12 cellular contexts compared by ENCODE assay signal in the genomic region with DNA sequence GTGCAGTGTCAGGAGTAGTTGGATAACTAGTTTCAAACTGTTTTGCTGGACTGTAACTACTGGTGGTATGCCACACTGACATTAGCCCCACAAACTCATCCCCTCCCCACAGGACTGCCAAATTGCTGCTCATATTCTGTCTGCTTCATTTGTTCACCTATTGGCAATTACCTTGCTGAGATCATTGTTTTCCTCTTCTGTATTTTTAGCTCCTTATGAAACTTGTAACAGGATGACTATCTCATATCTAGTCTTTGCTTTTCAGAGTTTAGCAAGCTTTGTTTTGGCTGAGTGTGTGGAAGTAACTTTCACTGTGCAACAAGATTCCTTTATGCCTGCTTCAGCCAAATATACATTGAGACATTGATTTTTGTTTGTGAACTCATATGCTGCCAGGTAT.
A peak's percentile ranks its signal among the peaks of the same experiment; 100 is the strongest.
DNase-seq lines count a peak whose midpoint lies in the region; ATAC-seq and TF ChIP-seq lines count a peak whose summit lies in the region.
"Had no signal": no experiment of that assay in that cellular context is flagged by ENCODE, and none has a peak within 500 bp of the region (broad histone marks: within the 10 kb centered on the region; RNA-seq: fewer than 3 reads in every experiment).

No MANE protein-coding gene starts in this region.

- H3K36me3 Mint-ChIP-seq in CD8-positive, alpha-beta memory T cell: no peaks in the 10 kb centered on the region

- no peaks in the 10 kb centered on the region for H3K9me3 Mint-ChIP-seq in CD8-positive, alpha-beta memory T cell

- peaks cover 0 to 4% (median 0%) of the 10 kb centered on the region in 3 donors for H3K4me1 Mint-ChIP-seq in CD8-positive, alpha-beta memory T cell

- H2BK5ac ChIP-seq in mesenchymal stem cell (ENCODE audit: low read depth, low read length, poor library complexity, severe bottlenecking): no peak overlapping the region

- no peak overlapping the region for H2AFZ ChIP-seq in mesenchymal stem cell (ENCODE audit: low read depth, low read length)

- no peak overlapping the region for H2BK15ac ChIP-seq in mesenchymal stem cell (ENCODE audit: low read depth, poor library complexity, severe bottlenecking)

- CTCF ChIA-PET in CD8-positive, alpha-beta memory T cell (lab: Charles Lee): no interaction called here

- TF ChIP-seq CTCF in right atrium auricular region (IDR thresholded peaks at IDR 0.05): no peak
- TF ChIP-seq CTCF in WERI-Rb-1 (IDR thresholded peaks at IDR 0.05; ENCODE audit: low read depth, low read length): no peak

- ATAC-seq in Right ventricle myocardium inferior (no peak), aorta (ENCODE audit: low FRiP score) (no peak), HG03139 (IDR thresholded peaks at IDR 0.05; ENCODE audit: unreplicated experiment) (no peak)

- no peak overlapping the region for H4K91ac ChIP-seq in mesenchymal stem cell (ENCODE audit: low read length)

- H3K23ac ChIP-seq in mesenchymal stem cell (ENCODE audit: low read length in 2 of 2): no peak overlapping the region

- peaks cover 0 to 1% of the 10 kb centered on the region in 2 donors for H3K27me3 Mint-ChIP-seq in CD8-positive, alpha-beta memory T cell

- peak overlapping the region in 1 of 2 experiments; percentile 76 for H2BK12ac ChIP-seq in mesenchymal stem cell (ENCODE audit: low read length in 2 of 2)

- H3K4me3 ChIP-seq in right atrium auricular region: no peak overlapping the region
- H3K4me3 ChIP-seq in WERI-Rb-1 (ENCODE audit: low read depth, low read length): no peak overlapping the region
- H3K4me3 ChIP-seq in mesenchymal stem cell (ENCODE audit: insufficient read depth in 1 of 2, low read depth in 1 of 2, low read length in 2 of 2): peak overlapping the region in 1 of 2 experiments; percentile 2
- no peak overlapping the region for H3K4me3 ChIP-seq in aorta (ENCODE audit: low read length in 2 of 2)
- H3K4me3 ChIP-seq in CD8-positive, alpha-beta memory T cell (ENCODE audit: low read length): no peak overlapping the region

- no peak overlapping the region for H3K27ac Mint-ChIP-seq in CD8-positive, alpha-beta memory T cell

- H3K36me3 ChIP-seq in right atrium auricular region: no peaks in the 10 kb centered on the region
- H3K36me3 ChIP-seq in WERI-Rb-1: no peaks in the 10 kb centered on the region; the same call in 1 of the 2 replicates
- H3K36me3 ChIP-seq in mesenchymal stem cell (ENCODE audit: control insufficient read depth in 1 of 2, insufficient read depth in 2 of 2, low read depth in 1 of 2, low read length in 2 of 2): no peaks in the 10 kb centered on the region
- H3K36me3 ChIP-seq in aorta (ENCODE audit: control insufficient read depth in 1 of 2, insufficient read depth in 2 of 2, low read length in 1 of 2): no peaks in the 10 kb centered on the region
- H3K36me3 ChIP-seq in CD8-positive, alpha-beta memory T cell (ENCODE audit: insufficient read depth, low read length): no peaks in the 10 kb centered on the region

- no peak overlapping the region for H3K4me2 ChIP-seq in mesenchymal stem cell (ENCODE audit: low read length, poor library complexity, severe bottlenecking)

- intact Hi-C loops in Right ventricle myocardium inferior (cut with DNase I) (loop anchor here (5.0 to 10.0 kb wide), 2 partner anchors 107 to 265 kb away; partner anchors contain the start of gene SESN3), aorta (cut with DNase I) (loop anchor here (10.0 kb wide), 3 partner anchors 105 to 365 kb away; partner anchors contain the start of gene SESN3 (in 1 of the 2))

- H2BK120ac ChIP-seq in mesenchymal stem cell (ENCODE audit: low read depth, low read length): no peak overlapping the region

- H3K9me3 ChIP-seq in right atrium auricular region (no peaks in the 10 kb centered on the region), WERI-Rb-1 (ENCODE audit: severe bottlenecking) (no peaks in the 10 kb centered on the region), mesenchymal stem cell (ENCODE audit: control insufficient read depth, low read length) (no peaks in the 10 kb centered on the region), aorta (ENCODE audit: control insufficient read depth, low read length) (no peaks in the 10 kb centered on the region)
- H3K9me3 ChIP-seq in CD8-positive, alpha-beta memory T cell (ENCODE audit: low read length): no peaks in the 10 kb centered on the region

- peak overlapping the region; percentile 3 to 66 for H3K18ac ChIP-seq in mesenchymal stem cell (ENCODE audit: low read depth in 1 of 2, low read length in 2 of 2)

- POLR2A ChIA-PET in CD8-positive, alpha-beta memory T cell (lab: Charles Lee): no interaction called here

- H3K4me3 Mint-ChIP-seq in CD8-positive, alpha-beta memory T cell: no peak overlapping the region

- no peak overlapping the region for H4K8ac ChIP-seq in mesenchymal stem cell (ENCODE audit: low read length)

- no peaks in the 10 kb centered on the region for H3K27me3 ChIP-seq in right atrium auricular region
- no peaks in the 10 kb centered on the region for H3K27me3 ChIP-seq in WERI-Rb-1 (ENCODE audit: insufficient read depth, low read depth, severe bottlenecking)
- no peaks in the 10 kb centered on the region for H3K27me3 ChIP-seq in mesenchymal stem cell (ENCODE audit: control insufficient read depth in 1 of 2, insufficient read depth in 1 of 2, low read length in 2 of 2)
- no peaks in the 10 kb centered on the region for H3K27me3 ChIP-seq in aorta (ENCODE audit: control insufficient read depth in 1 of 2, insufficient read depth in 2 of 2, low read length in 1 of 2)
- H3K27me3 ChIP-seq in CD8-positive, alpha-beta memory T cell (ENCODE audit: insufficient read depth, low read length, poor library complexity, severe bottlenecking): no peaks in the 10 kb centered on the region

- no peak for DNase-seq in right atrium auricular region (ENCODE audit: low spot score)
- DNase-seq in Right ventricle myocardium inferior (ENCODE audit: missing footprints): no peak
- DNase-seq in WERI-Rb-1: no peak
- peak; percentile 28 for DNase-seq in mesenchymal stem cell
- DNase-seq in aorta: no peak
- DNase-seq in kidney tubule cell (ENCODE audit: low spot score): no peak
- DNase-seq in CD8-positive, alpha-beta memory T cell: no peak
- DNase-seq: activated naive CD4-positive, alpha-beta T cell treated with Interleukin-2 at 50 U/mL for 16 hours; Karpas-422; mammary epithelial cell had no signal

- no peaks in the 10 kb centered on the region for H3K79me1 ChIP-seq in mesenchymal stem cell (replicated peaks; ENCODE audit: low read length, poor library complexity, severe bottlenecking)

- H3K14ac ChIP-seq in mesenchymal stem cell (ENCODE audit: low read length in 2 of 2): peak overlapping the region in 1 of 2 experiments; percentile 68

- no peak overlapping the region for H2AK5ac ChIP-seq in mesenchymal stem cell (ENCODE audit: low read length, severe bottlenecking)

- H3K27ac ChIP-seq in right atrium auricular region: peak overlapping the region; percentile 67 to 72
- peak overlapping the region; percentile 90 for H3K27ac ChIP-seq in WERI-Rb-1
- peak overlapping the region; percentile 81 for H3K27ac ChIP-seq in mesenchymal stem cell (ENCODE audit: low read length, poor library complexity, severe bottlenecking)
- peak overlapping the region; percentile 58 to 96 for H3K27ac ChIP-seq in aorta (ENCODE audit: low read depth in 1 of 2, low read length in 2 of 2)
- H3K27ac ChIP-seq in CD8-positive, alpha-beta memory T cell (ENCODE audit: low read depth, low read length): no peak overlapping the region
- H3K27ac ChIP-seq: epithelial cell of prostate had no signal

- H3K4me1 ChIP-seq in right atrium auricular region: peaks cover 0 to 27% of the 10 kb centered on the region in 2 donors
- peaks cover 15% of the 10 kb centered on the region for H3K4me1 ChIP-seq in mesenchymal stem cell (ENCODE audit: control insufficient read depth, insufficient read depth, low read depth, low read length)
- peaks cover 5 to 8% of the 10 kb centered on the region in 2 donors for H3K4me1 ChIP-seq in aorta (ENCODE audit: control insufficient read depth in 1 of 2, insufficient read depth in 2 of 2, low read length in 2 of 2)
- peaks cover 16% of the 10 kb centered on the region for H3K4me1 ChIP-seq in CD8-positive, alpha-beta memory T cell (ENCODE audit: insufficient read depth, low read length)

- peak overlapping the region in 1 of 2 experiments; percentile 92 for H3K4ac ChIP-seq in mesenchymal stem cell (ENCODE audit: low read depth in 1 of 2, low read length in 2 of 2)

- peak overlapping the region; percentile 81 for H3K9ac ChIP-seq in mesenchymal stem cell (ENCODE audit: low read length)
